ENCODE assay signal across 27 cellular contexts in the genomic region with DNA sequence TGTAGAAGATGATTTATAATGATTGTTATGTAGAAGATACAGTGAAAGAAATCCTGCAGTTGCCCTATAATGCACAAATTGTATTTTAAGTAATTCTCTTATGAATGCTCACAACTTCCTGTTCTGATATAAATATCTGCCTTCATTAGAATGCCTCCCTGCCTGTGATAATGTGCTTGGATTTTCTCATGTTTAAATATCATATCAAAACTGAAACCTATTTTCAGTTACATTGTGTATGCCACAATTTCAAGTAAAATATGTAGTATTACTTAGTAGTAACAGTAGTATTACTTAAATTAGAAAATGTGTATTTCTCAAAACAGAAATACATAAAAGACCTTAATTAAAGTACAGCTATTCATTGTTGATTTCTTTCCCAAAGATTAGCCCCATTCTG. TPM values are rescaled to one million over a fixed set of nuclear protein-coding genes. Genes with fewer than 3 reads are reported as not detected.
"Had no signal": no experiment of that assay in that cellular context is flagged by ENCODE, and none has a peak within 500 bp of the region (broad histone marks: within the 10 kb centered on the region; RNA-seq: fewer than 3 reads in every experiment).

No MANE protein-coding gene starts in this region.

- H3K27ac ChIP-seq: dorsolateral prefrontal cortex, esophagus muscularis mucosa, gastrocnemius medialis, left lung, sigmoid colon, testis had no signal

- DNase-seq: activated CD4-positive, alpha-beta T cell treated with anti-CD3 and anti-CD28 coated beads for 4 hours; activated CD4-positive, alpha-beta T cell treated with anti-CD3 and anti-CD28 coated beads, Interleukin-2, amount 50 U/mL, for 48 hours; activated CD4-positive, CD25-positive, alpha-beta regulatory T cell; activated CD8-positive, alpha-beta memory T cell treated with anti-CD3 and anti-CD28 coated beads, Interleukin-2, amount 50 U/mL, for 48 hours; activated naive CD4-positive, alpha-beta T cell; activated naive CD8-positive, alpha-beta T cell treated with anti-CD3 and anti-CD28 coated beads for 36 hours; activated T-cell treated with anti-CD3 and anti-CD28 coated beads, Interleukin-2, amount 50 U/mL, for 4 hours; central memory CD4-positive, alpha-beta T cell; dorsolateral prefrontal cortex; gastrocnemius medialis; hippocampal formation; kidney glomerular epithelial cell; left lung; naive thymus-derived CD4-positive, alpha-beta T cell; occipital lobe; posterior cingulate gyrus; retina; sigmoid colon; stimulated activated CD4-positive, alpha-beta T cell treated with anti-CD3 and anti-CD28 coated beads, Interleukin-15, amount 100 ng/mL, for 24 hours; testis; trophoblast cell had no signal

- ATAC-seq: activated T-cell treated with anti-CD3 and anti-CD28 coated beads, Interleukin-2, amount 50 U/mL, for 4 hours; gastrocnemius medialis; left lung; naive thymus-derived CD4-positive, alpha-beta T cell; stimulated activated memory B cell treated with anti-CD40 and anti-IgM and Interleukin-4, amounts not matched to agents 10 μg/mL and 1 μg/mL and 100 μg/mL, for 72 hours had no signal

- H3K36me3 ChIP-seq: esophagus muscularis mucosa, gastrocnemius medialis, left lung, sigmoid colon had no signal

- H3K4me3 ChIP-seq: dorsolateral prefrontal cortex, esophagus muscularis mucosa, gastrocnemius medialis, left lung, sigmoid colon, smooth muscle cell, testis had no signal

- H3K4me1 ChIP-seq: esophagus muscularis mucosa, gastrocnemius medialis, left lung, sigmoid colon, testis had no signal

- H3K9me3 ChIP-seq: esophagus muscularis mucosa, gastrocnemius medialis, left lung, sigmoid colon, testis had no signal

- H3K4me2 ChIP-seq: smooth muscle cell had no signal

- H3K27me3 ChIP-seq: dorsolateral prefrontal cortex, esophagus muscularis mucosa, gastrocnemius medialis, left lung, sigmoid colon, testis had no signal

RNA-seq across cellular contexts. Expression of gene TFEC, which starts 41.1 kb away (rescaled TPM):
- total RNA-seq: activated CD8-positive, alpha-beta memory T cell treated with anti-CD3 and anti-CD28 coated beads for 36 hours; activated T-helper 2 cell treated with anti-CD3 and anti-CD28 coated beads, Interferon-gamma antibody, Interleukin-2, Interleukin-4, amounts not matched to agents 10 μg/mL and 5 μg/mL and 100 μg/mL, durations not matched to agents 14 hours and 24 hours and 36 hours; neural crest cell; smooth muscle cell had no signal
